Comparison of ENCODE assay signal across 14 cellular contexts in the genomic region with DNA sequence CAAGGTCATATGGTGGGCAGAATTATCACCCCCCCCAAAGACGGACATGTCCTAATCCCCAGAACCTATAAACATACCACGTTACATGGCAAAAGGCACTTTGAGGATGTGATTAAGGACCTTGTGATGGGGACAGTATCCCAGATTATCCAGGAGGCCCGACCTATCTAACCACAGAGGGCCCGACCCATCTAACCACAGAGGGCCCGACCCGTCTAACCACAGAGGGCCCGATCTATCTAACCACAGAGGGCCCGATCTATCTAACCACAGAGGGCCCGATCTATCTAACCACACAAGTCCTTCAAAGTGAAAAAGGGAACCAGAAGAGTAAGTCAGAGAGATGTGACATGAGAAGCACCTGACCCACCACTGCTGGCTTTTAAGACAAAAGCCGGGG. TPM values are rescaled to one million over a fixed set of nuclear protein-coding genes. Genes with fewer than 3 reads are reported as not detected.
A peak's percentile ranks its signal among the peaks of the same experiment; 100 is the strongest.
DNase-seq lines count a peak whose midpoint lies in the region; ATAC-seq and TF ChIP-seq lines count a peak whose summit lies in the region.
"Had no signal": no experiment of that assay in that cellular context is flagged by ENCODE, and none has a peak within 500 bp of the region (broad histone marks: within the 10 kb centered on the region; RNA-seq: fewer than 3 reads in every experiment).

No MANE protein-coding gene starts in this region.

- H3K36me3 ChIP-seq in upper lobe of right lung (peaks cover 47% of the 10 kb centered on the region), colonic mucosa (peaks cover 16% of the 10 kb centered on the region)

- H3K9me3 Mint-ChIP-seq in activated naive CD4-positive, alpha-beta T cell treated with anti-CD3 and anti-CD28 coated beads, Interleukin-2, amount 50 U/mL, for 24 hours, result no peaks in the 10 kb centered on the region
- no peaks in the 10 kb centered on the region for H3K9me3 Mint-ChIP-seq in activated naive CD4-positive, alpha-beta T cell treated with anti-CD3 and anti-CD28 coated beads for 36 hours
- no peaks in the 10 kb centered on the region for H3K9me3 Mint-ChIP-seq in effector memory CD8-positive, alpha-beta T cell

- H3K27ac ChIP-seq in upper lobe of right lung, result no peak overlapping the region
- H3K27ac ChIP-seq in colonic mucosa, result no peak overlapping the region
- H3K27ac ChIP-seq: left lung, parathyroid adenoma, suprapubic skin had no signal

- H3K27me3 ChIP-seq in upper lobe of right lung (no peaks in the 10 kb centered on the region), colonic mucosa (no peaks in the 10 kb centered on the region)
- H3K27me3 ChIP-seq: left lung, suprapubic skin had no signal

- peaks cover 16% of the 10 kb centered on the region for H3K4me1 Mint-ChIP-seq in activated naive CD4-positive, alpha-beta T cell treated with anti-CD3 and anti-CD28 coated beads, Interleukin-2, amount 50 U/mL, for 24 hours
- H3K4me1 Mint-ChIP-seq in activated naive CD4-positive, alpha-beta T cell treated with anti-CD3 and anti-CD28 coated beads for 36 hours (ENCODE audit: low read depth), result peaks cover 11% of the 10 kb centered on the region
- peaks cover 13 to 16% of the 10 kb centered on the region in 2 donors for H3K4me1 Mint-ChIP-seq in effector memory CD8-positive, alpha-beta T cell (ENCODE audit: low read depth in 2 of 2)

- intact Hi-C loops in activated naive CD4-positive, alpha-beta T cell treated with anti-CD3 and anti-CD28 coated beads for 36 hours (cut with micrococcal nuclease), result no loop called here
- intact Hi-C loops in upper lobe of right lung (cut with DNase I) (no loop called here), colonic mucosa (cut with DNase I) (no loop called here)

- H3K27ac Mint-ChIP-seq in activated naive CD4-positive, alpha-beta T cell treated with anti-CD3 and anti-CD28 coated beads, Interleukin-2, amount 50 U/mL, for 24 hours, result peak overlapping the region; percentile 59
- H3K27ac Mint-ChIP-seq in activated naive CD4-positive, alpha-beta T cell treated with anti-CD3 and anti-CD28 coated beads for 36 hours, result no peak overlapping the region
- peak overlapping the region; percentile 83 to 89 for H3K27ac Mint-ChIP-seq in effector memory CD8-positive, alpha-beta T cell

- CTCF ChIA-PET in activated naive CD4-positive, alpha-beta T cell treated with anti-CD3 and anti-CD28 coated beads for 36 hours (lab: Charles Lee), result interaction anchor here (0.6 kb wide), 1 partner anchor 9 kb away, joined by 3 read pairs; no protein-coding TSS in a partner anchor

- H3K4me3 ChIP-seq in upper lobe of right lung, result no peak overlapping the region
- H3K4me3 ChIP-seq in colonic mucosa, result no peak overlapping the region
- H3K4me3 ChIP-seq: left lung, suprapubic skin had no signal

- peaks cover 12% of the 10 kb centered on the region for H3K36me3 Mint-ChIP-seq in activated naive CD4-positive, alpha-beta T cell treated with anti-CD3 and anti-CD28 coated beads, Interleukin-2, amount 50 U/mL, for 24 hours
- peaks cover 31% of the 10 kb centered on the region for H3K36me3 Mint-ChIP-seq in activated naive CD4-positive, alpha-beta T cell treated with anti-CD3 and anti-CD28 coated beads for 36 hours (ENCODE audit: low read depth)
- peaks cover 64% of the 10 kb centered on the region for H3K36me3 Mint-ChIP-seq in effector memory CD8-positive, alpha-beta T cell (ENCODE audit: insufficient read depth)

- no peak overlapping the region for H3K9ac ChIP-seq in colonic mucosa (ENCODE audit: low read depth in 2 of 2, low read length in 2 of 2)
- H3K9ac ChIP-seq: parathyroid adenoma had no signal

- no peak for DNase-seq in activated naive CD4-positive, alpha-beta T cell treated with anti-CD3 and anti-CD28 coated beads for 36 hours
- DNase-seq in RPMI7951 (ENCODE audit: low read depth), result peak; percentile 36
- no peak for DNase-seq in effector memory CD8-positive, alpha-beta T cell
- DNase-seq in upper lobe of right lung, result no peak
- DNase-seq in colonic mucosa, result no peak
- DNase-seq in NCI-H146 treated with DMSO at 0.1 percent for 48 hours (lab: John Stamatoyannopoulos, UW; ENCODE audit: unreplicated experiment), result no peak
- DNase-seq: activated CD4-positive, alpha-beta T cell treated with anti-CD3 and anti-CD28 coated beads for 4 hours; left lung; NCI-H2029 treated with DMSO at 0.1 percent for 48 hours had no signal

- H3K4me3 Mint-ChIP-seq in activated naive CD4-positive, alpha-beta T cell treated with anti-CD3 and anti-CD28 coated beads, Interleukin-2, amount 50 U/mL, for 24 hours, result no peak overlapping the region
- no peak overlapping the region for H3K4me3 Mint-ChIP-seq in activated naive CD4-positive, alpha-beta T cell treated with anti-CD3 and anti-CD28 coated beads for 36 hours
- no peak overlapping the region for H3K4me3 Mint-ChIP-seq in effector memory CD8-positive, alpha-beta T cell

- no peaks in the 10 kb centered on the region for H3K27me3 Mint-ChIP-seq in activated naive CD4-positive, alpha-beta T cell treated with anti-CD3 and anti-CD28 coated beads, Interleukin-2, amount 50 U/mL, for 24 hours
- H3K27me3 Mint-ChIP-seq in activated naive CD4-positive, alpha-beta T cell treated with anti-CD3 and anti-CD28 coated beads for 36 hours (ENCODE audit: low read depth), result no peaks in the 10 kb centered on the region
- H3K27me3 Mint-ChIP-seq in effector memory CD8-positive, alpha-beta T cell, result no peaks in the 10 kb centered on the region

- TF ChIP-seq CTCF in upper lobe of right lung (IDR thresholded peaks at IDR 0.05) (no peak), colonic mucosa (IDR thresholded peaks at IDR 0.05) (no peak)

- no peaks in the 10 kb centered on the region for H3K4me1 ChIP-seq in upper lobe of right lung
- no peaks in the 10 kb centered on the region for H3K4me1 ChIP-seq in colonic mucosa
- H3K4me1 ChIP-seq: parathyroid adenoma had no signal

- H3K9me3 ChIP-seq in upper lobe of right lung (no peaks in the 10 kb centered on the region), colonic mucosa (no peaks in the 10 kb centered on the region)
- H3K9me3 ChIP-seq: left lung, suprapubic skin had no signal

- ATAC-seq in effector memory CD8-positive, alpha-beta T cell (replicated peaks), result no peak
- ATAC-seq in upper lobe of right lung (peak; percentile 19), HG03280 (IDR thresholded peaks at IDR 0.05; ENCODE audit: unreplicated experiment) (no peak)
- ATAC-seq: Right ventricle myocardium inferior had no signal

RNA-seq across cellular contexts. Expression of gene ANKFY1, which starts 56.8 kb away (rescaled TPM):
- 10 to 100 TPM; 36.6 to 37.4 TPM for total RNA-seq in activated naive CD4-positive, alpha-beta T cell treated with anti-CD3 and anti-CD28 coated beads for 36 hours
- total RNA-seq in RPMI7951 (2014; rRNA removed; shearing (Covaris generic)), result 15.3 and 18.4 TPM in 2 replicates
- 64.8 TPM for total RNA-seq in upper lobe of right lung
- 10 to 100 TPM; 43.8 to 51.8 TPM for total RNA-seq in colonic mucosa
